ENCODE assay signal across 15 cellular contexts in genomic region chr16:88014201-88014781, GRCh38.
DNase-seq lines count a peak whose midpoint lies in the region; ATAC-seq and TF ChIP-seq lines count a peak whose summit lies in the region.
"Had no signal": no experiment of that assay in that cellular context is flagged by ENCODE, and none has a peak within 500 bp of the region (broad histone marks: within the 10 kb centered on the region; RNA-seq: fewer than 3 reads in every experiment).

No MANE protein-coding gene starts in this region.

- H3K27me3 Mint-ChIP-seq in T-helper 17 cell: no peaks in the 10 kb centered on the region
- H3K27me3 Mint-ChIP-seq: progenitor cell of endocrine pancreas had no signal

- H3K4me3 ChIP-seq in fibroblast of pulmonary artery (replicated peaks; ENCODE audit: low read depth, low read length): no peak overlapping the region
- no peak overlapping the region for H3K4me3 ChIP-seq in skeletal muscle cell (ENCODE audit: low read depth, low read length)
- H3K4me3 ChIP-seq: ascending aorta had no signal

- no peaks in the 10 kb centered on the region for H3K36me3 Mint-ChIP-seq in T-helper 17 cell (ENCODE audit: low read depth)

- H3K27ac Mint-ChIP-seq in T-helper 17 cell: peak overlapping the region; percentile 45

- peaks cover 4% of the 10 kb centered on the region for H3K4me1 Mint-ChIP-seq in T-helper 17 cell

- H3K9me3 ChIP-seq in T-helper 17 cell (ENCODE audit: control insufficient read depth, low read length, poor library complexity, severe bottlenecking): no peaks in the 10 kb centered on the region
- H3K9me3 ChIP-seq: ascending aorta had no signal

- no peak for ATAC-seq in T-helper 17 cell
- ATAC-seq in GM18511 (IDR thresholded peaks at IDR 0.05; ENCODE audit: unreplicated experiment): no peak
- ATAC-seq in GM18868 (IDR thresholded peaks at IDR 0.05; ENCODE audit: unreplicated experiment): no peak
- ATAC-seq in GM21717 (IDR thresholded peaks at IDR 0.05; ENCODE audit: unreplicated experiment): no peak
- ATAC-seq: stimulated activated naive CD8-positive, alpha-beta T cell treated with anti-CD3 and anti-CD28 coated beads, Interleukin-15, Interleukin-2, amounts not matched to agents 100 U/mL and 50 U/mL, for 24 hours had no signal

- H3K4me3 Mint-ChIP-seq in T-helper 17 cell: no peak overlapping the region

- DNase-seq in EH (ENCODE audit: low read depth) (peak; percentile 83), T-helper 17 cell (no peak), fibroblast of pulmonary artery (ENCODE audit: low read depth) (peak; percentile 6), skeletal muscle cell (ENCODE audit: low read depth) (peak; percentile 45), NCI-H2029 (lab: John Stamatoyannopoulos, UW) (no peak)
- DNase-seq: activated CD4-positive, CD25-positive, alpha-beta regulatory T cell treated with anti-CD3 and anti-CD28 coated beads, Interleukin-2, amount 50 U/mL, for 72 hours; mammary epithelial cell; NCI-H2171 treated with DMSO at 0.1 percent for 48 hours; stimulated activated CD4-positive, alpha-beta T cell treated with anti-CD3 and anti-CD28 coated beads, Interleukin-4, amount 100 ng/mL, for 4 hours; stimulated activated naive CD8-positive, alpha-beta T cell treated with anti-CD3 and anti-CD28 coated beads, Interleukin-15, Interleukin-2, amounts not matched to agents 100 U/mL and 50 U/mL, for 24 hours had no signal

- no peak for TF ChIP-seq CTCF in fibroblast of pulmonary artery (IDR thresholded peaks at IDR 0.05; ENCODE audit: low read length, missing control alignments)

Comparison
In these comparisons a context has a peak if more than half of its experiments do, and no peak if none do; other contexts are left out.
1. DNase-seq: peak in EH (single experiment), fibroblast of pulmonary artery (single experiment) and skeletal muscle cell (single experiment); none in T-helper 17 cell (0 of 3) and NCI-H2029 (single experiment).